Comparison of ENCODE assay signal across 23 cellular contexts in genomic region chr3:40333852-40334251, GRCh38. TPM values are rescaled to one million over a fixed set of nuclear protein-coding genes. Genes with fewer than 3 reads are reported as not detected.
DNase-seq lines count a peak whose midpoint lies in the region; ATAC-seq, FAIRE-seq and TF ChIP-seq lines count a peak whose summit lies in the region.
"Had no signal": no experiment of that assay in that cellular context is flagged by ENCODE, and none has a peak within 500 bp of the region (broad histone marks: within the 10 kb centered on the region; RNA-seq: fewer than 3 reads in every experiment).

No MANE protein-coding gene starts in this region.

- H3K27ac ChIP-seq in body of pancreas (peak overlapping the region; percentile 16 to 46 (median 31)), pancreas (peak overlapping the region in 2 of 4 donors; percentile 52 to 61)
- H3K27ac ChIP-seq: 22Rv1, A549 had no signal

- no peaks in the 10 kb centered on the region for H3K27me3 ChIP-seq in BE2C
- H3K27me3 ChIP-seq in body of pancreas: no peaks in the 10 kb centered on the region
- H3K27me3 ChIP-seq in pancreas: no peaks in the 10 kb centered on the region

- DNase-seq in Right ventricle myocardium superior (no peak), cardiac septum (ENCODE audit: low spot score) (no peak), BE2C (peak; percentile 20), body of pancreas (peak; percentile 49 to 68 (median 67)), pancreas (peak in 5 of 6 donors; percentile 50 to 72 (median 68)), GM10266 (ENCODE audit: extremely low spot score) (no peak)
- DNase-seq: ACHN; AML-193; Calu3; CD4-positive, alpha-beta memory T cell; DMS53; GF-D8; H9 had no signal

- peak in 1 of 3 donors; percentile 13 for TF ChIP-seq POLR2A in body of pancreas (IDR thresholded peaks at IDR 0.05)

- H3K9me3 ChIP-seq in BE2C (no peaks in the 10 kb centered on the region), body of pancreas (no peaks in the 10 kb centered on the region), pancreas (no peaks in the 10 kb centered on the region)
- H3K9me3 ChIP-seq: A549 had no signal

- TF ChIP-seq CTCF in BE2C (IDR thresholded peaks at IDR 0.05; ENCODE audit: low read depth, low read length) (no peak), body of pancreas (IDR thresholded peaks at IDR 0.05) (no peak), pancreas (IDR thresholded peaks at IDR 0.05) (no peak), GM10266 (IDR thresholded peaks at IDR 0.05; ENCODE audit: control insufficient read depth, insufficient read depth, low read depth, missing control alignments) (no peak)

- H3K4me3 ChIP-seq in BE2C (ENCODE audit: low read depth, low read length) (no peak overlapping the region), body of pancreas (no peak overlapping the region), pancreas (no peak overlapping the region)
- H3K4me3 ChIP-seq: A549, GM23338 had no signal

- H3K4me1 ChIP-seq in BE2C (peaks cover 14% of the 10 kb centered on the region), body of pancreas (peaks cover 25% of the 10 kb centered on the region), pancreas (peaks cover 0 to 8% (median 0%) of the 10 kb centered on the region in 3 donors)
- H3K4me1 ChIP-seq: A549 had no signal

- WGBS in body of pancreas, 2 donors: 34 to 52% methylated on average over 4 of the region's 4 CpGs
- 52 to 57% methylated on average over 4 of the region's 4 CpGs for WGBS in pancreas, 2 donors

- FAIRE-seq in pancreas (lab: Jason Lieb, UNC): no peak
- FAIRE-seq: A549, GM12892 had no signal

- H3K36me3 ChIP-seq in BE2C: no peaks in the 10 kb centered on the region
- H3K36me3 ChIP-seq in body of pancreas (replicated peaks in 1 of 2; ENCODE audit: insufficient read depth in 1 of 2, low read depth in 2 of 2): no peaks in the 10 kb centered on the region
- no peaks in the 10 kb centered on the region for H3K36me3 ChIP-seq in pancreas

- ATAC-seq in Right ventricle myocardium superior (ENCODE audit: poor library complexity) (peak; percentile 15), body of pancreas (peak; percentile 85), pancreas (peak; percentile 75 to 96 (median 90)), GM21529 (IDR thresholded peaks at IDR 0.05; ENCODE audit: unreplicated experiment) (no peak)
- ATAC-seq: A549, GM23338, HCT116 had no signal

- intact Hi-C loops in Right ventricle myocardium superior (cut with DNase I): no loop called here
- intact Hi-C loops in cardiac septum (cut with DNase I): no loop called here
- intact Hi-C loops in body of pancreas (cut with DNase I): no loop called here
- intact Hi-C loops in pancreas (cut with DNase I): loop anchor here in 1 of 3 donors (10.0 kb wide), 1 partner anchor 1551 kb away; no protein-coding TSS in a partner anchor

RNA-seq across cellular contexts. Expression of gene EIF1B, which starts 24.3 kb away (rescaled TPM):
- total RNA-seq in Right ventricle myocardium superior (339 TPM), cardiac septum (261 TPM), body of pancreas (10 to 100 TPM in 1 of 2 donors, 1 to 10 TPM in 1; 5.3 to 15.8 TPM), pancreas (10 to 100 TPM; 18.2 to 26.1 (median 20.5) TPM)
- 29.7 TPM for polyA plus RNA-seq in BE2C (2012; ENCODE audit: insufficient read depth, insufficient read length, low read depth)
- 10 to 100 TPM; 19.4 to 64.3 TPM for polyA plus RNA-seq in pancreas

RNA-seq across cellular contexts. Expression of gene ENTPD3, which starts 53.1 kb away (rescaled TPM):
- total RNA-seq in Right ventricle myocardium superior: 0.30 TPM
- 0.38 TPM for total RNA-seq in cardiac septum
- polyA plus RNA-seq in BE2C (2012; ENCODE audit: insufficient read depth, insufficient read length, low read depth): 0.49 TPM
- 10 to 100 TPM; 12.2 to 17.1 TPM for total RNA-seq in body of pancreas
- 10 to 100 TPM in 5 of 6 donors, 1 to 10 TPM in 1; 7.0 to 21.1 (median 11.9) TPM for total RNA-seq in pancreas
- polyA plus RNA-seq in pancreas: 10 to 100 TPM in 1 of 2 donors, 1 to 10 TPM in 1; 7.8 to 27.8 TPM
- total RNA-seq: CD4-positive, alpha-beta memory T cell; Daoy; G401; H4; H9 had no signal
- polyA plus RNA-seq: A549; BJ; CD4-positive, alpha-beta memory T cell had no signal

Comparison
In these comparisons a context has a peak if more than half of its experiments do, and no peak if none do; other contexts are left out.
1. DNase-seq: peak in BE2C (single experiment), body of pancreas (4 of 4) and pancreas (5 of 6); none in Right ventricle myocardium superior (single experiment), cardiac septum (single experiment) and GM10266 (single experiment).